16 cellular contexts compared by ENCODE assay signal in the genomic region with DNA sequence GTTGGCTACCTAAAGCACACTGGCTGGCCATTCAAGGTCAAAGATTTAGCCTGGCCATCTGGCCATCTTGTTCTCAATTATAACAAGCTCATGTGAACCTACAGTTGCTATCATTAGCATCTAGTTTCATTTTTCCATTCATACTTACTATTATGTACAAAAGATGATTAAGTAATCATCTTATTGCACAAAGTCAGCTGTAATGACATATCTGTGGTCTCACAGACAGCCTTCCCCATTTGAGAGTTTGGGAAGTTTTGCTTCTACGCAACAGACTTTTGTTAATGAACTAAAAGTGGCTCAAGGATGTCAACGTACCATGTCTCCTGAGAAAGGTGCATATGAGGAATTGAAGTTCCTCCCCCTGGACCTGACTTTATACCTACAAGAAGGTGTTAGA. TPM values are rescaled to one million over a fixed set of nuclear protein-coding genes. Genes with fewer than 3 reads are reported as not detected.
DNase-seq lines count a peak whose midpoint lies in the region; ATAC-seq and TF ChIP-seq lines count a peak whose summit lies in the region.
"Had no signal": no experiment of that assay in that cellular context is flagged by ENCODE, and none has a peak within 500 bp of the region (broad histone marks: within the 10 kb centered on the region; RNA-seq: fewer than 3 reads in every experiment).

No MANE protein-coding gene starts in this region.

- no peak overlapping the region for H3K4me3 Mint-ChIP-seq in CD8-positive, alpha-beta T cell
- H3K4me3 Mint-ChIP-seq in activated naive CD8-positive, alpha-beta T cell treated with anti-CD3 and anti-CD28 coated beads, Interleukin-2, amount 50 U/mL, for 24 hours: no peak overlapping the region
- H3K4me3 Mint-ChIP-seq in naive B cell: peak overlapping the region in 1 of 8 donors; percentile 33
- no peak overlapping the region for H3K4me3 Mint-ChIP-seq in activated T-helper 2 cell treated with anti-CD3 and anti-CD28 coated beads, Interferon-gamma antibody, Interleukin-2, Interleukin-4, amounts not matched to agents 10 μg/mL and 5 μg/mL and 100 μg/mL, durations not matched to agents 14 hours and 24 hours and 36 hours (ENCODE audit: low read depth)

- no peaks in the 10 kb centered on the region for H3K27me3 Mint-ChIP-seq in CD8-positive, alpha-beta T cell (ENCODE audit: low read depth)
- no peaks in the 10 kb centered on the region for H3K27me3 Mint-ChIP-seq in activated naive CD8-positive, alpha-beta T cell treated with anti-CD3 and anti-CD28 coated beads, Interleukin-2, amount 50 U/mL, for 24 hours
- peaks cover 0 to 34% (median 24%) of the 10 kb centered on the region in 3 donors for H3K27me3 Mint-ChIP-seq in naive B cell
- H3K27me3 Mint-ChIP-seq in activated T-helper 2 cell treated with anti-CD3 and anti-CD28 coated beads, Interferon-gamma antibody, Interleukin-2, Interleukin-4, amounts not matched to agents 10 μg/mL and 5 μg/mL and 100 μg/mL, durations not matched to agents 14 hours and 24 hours and 36 hours (ENCODE audit: low read depth): no peaks in the 10 kb centered on the region

- no peaks in the 10 kb centered on the region for H3K9me3 ChIP-seq in CD8-positive, alpha-beta T cell (ENCODE audit: low read length)
- H3K9me3 ChIP-seq: esophagus squamous epithelium, heart left ventricle, tibial artery had no signal

- intact Hi-C loops in CD8-positive, alpha-beta T cell (cut with DNase I, micrococcal nuclease): loop anchor here in 1 of 2 experiments (10.0 kb wide), 1 partner anchor 57 kb away; no protein-coding TSS in a partner anchor
- intact Hi-C loops in activated T-helper 2 cell treated with anti-CD3 and anti-CD28 coated beads, Interferon-gamma antibody, Interleukin-2, Interleukin-4, amounts not matched to agents 10 μg/mL and 5 μg/mL and 100 μg/mL, durations not matched to agents 14 hours and 24 hours and 36 hours (cut with micrococcal nuclease): no loop called here

- POLR2A ChIA-PET in CD8-positive, alpha-beta T cell (lab: Charles Lee): interaction anchor here (0.6 to 1.1 kb wide), 2 partner anchors 10 to 719 kb away, joined by 3 to 4 read pairs; no protein-coding TSS in a partner anchor

- TF ChIP-seq CTCF in CD8-positive, alpha-beta T cell (IDR thresholded peaks at IDR 0.05): no peak
- no peak for TF ChIP-seq CTCF in NB4 (IDR thresholded peaks at IDR 0.05; ENCODE audit: low read depth, low read length)

- no peaks in the 10 kb centered on the region for H3K9me3 Mint-ChIP-seq in CD8-positive, alpha-beta T cell
- no peaks in the 10 kb centered on the region for H3K9me3 Mint-ChIP-seq in activated naive CD8-positive, alpha-beta T cell treated with anti-CD3 and anti-CD28 coated beads, Interleukin-2, amount 50 U/mL, for 24 hours
- H3K9me3 Mint-ChIP-seq in naive B cell: no peaks in the 10 kb centered on the region
- no peaks in the 10 kb centered on the region for H3K9me3 Mint-ChIP-seq in activated T-helper 2 cell treated with anti-CD3 and anti-CD28 coated beads, Interferon-gamma antibody, Interleukin-2, Interleukin-4, amounts not matched to agents 10 μg/mL and 5 μg/mL and 100 μg/mL, durations not matched to agents 14 hours and 24 hours and 36 hours

- H3K36me3 Mint-ChIP-seq in CD8-positive, alpha-beta T cell: peaks cover 26% of the 10 kb centered on the region
- peaks cover 17% of the 10 kb centered on the region for H3K36me3 Mint-ChIP-seq in activated naive CD8-positive, alpha-beta T cell treated with anti-CD3 and anti-CD28 coated beads, Interleukin-2, amount 50 U/mL, for 24 hours (ENCODE audit: low read depth)
- H3K36me3 Mint-ChIP-seq in naive B cell: peaks cover 0 to 6% of the 10 kb centered on the region in 2 donors
- H3K36me3 Mint-ChIP-seq in activated T-helper 2 cell treated with anti-CD3 and anti-CD28 coated beads, Interferon-gamma antibody, Interleukin-2, Interleukin-4, amounts not matched to agents 10 μg/mL and 5 μg/mL and 100 μg/mL, durations not matched to agents 14 hours and 24 hours and 36 hours (ENCODE audit: low read depth): peaks cover 32% of the 10 kb centered on the region

- ATAC-seq in CD8-positive, alpha-beta T cell: no peak
- no peak for ATAC-seq in activated naive CD8-positive, alpha-beta T cell treated with anti-CD3 and anti-CD28 coated beads, Interleukin-2, amount 50 U/mL, for 24 hours
- ATAC-seq in naive B cell (ENCODE audit: low read depth in 2 of 2) (no peak), GM19351 (IDR thresholded peaks at IDR 0.05; ENCODE audit: unreplicated experiment) (no peak), GM18868 (IDR thresholded peaks at IDR 0.05; ENCODE audit: unreplicated experiment) (no peak)

- no peak for TF ChIP-seq POLR2A in NB4 (IDR thresholded peaks at IDR 0.05; ENCODE audit: extremely low read depth, insufficient read length)

- no peaks in the 10 kb centered on the region for H3K4me1 ChIP-seq in CD8-positive, alpha-beta T cell (ENCODE audit: insufficient read depth, low read length)
- H3K4me1 ChIP-seq: tibial artery had no signal

- peaks cover 3% of the 10 kb centered on the region for H3K4me1 Mint-ChIP-seq in CD8-positive, alpha-beta T cell (ENCODE audit: low read depth)
- peaks cover 34% of the 10 kb centered on the region for H3K4me1 Mint-ChIP-seq in activated naive CD8-positive, alpha-beta T cell treated with anti-CD3 and anti-CD28 coated beads, Interleukin-2, amount 50 U/mL, for 24 hours
- H3K4me1 Mint-ChIP-seq in naive B cell: peaks cover 12 to 21% (median 15%) of the 10 kb centered on the region in 3 donors
- H3K4me1 Mint-ChIP-seq in activated T-helper 2 cell treated with anti-CD3 and anti-CD28 coated beads, Interferon-gamma antibody, Interleukin-2, Interleukin-4, amounts not matched to agents 10 μg/mL and 5 μg/mL and 100 μg/mL, durations not matched to agents 14 hours and 24 hours and 36 hours (ENCODE audit: low read depth): peaks cover 9% of the 10 kb centered on the region

- H3K4me3 ChIP-seq in CD8-positive, alpha-beta T cell (ENCODE audit: low read depth, low read length): no peak overlapping the region
- H3K4me3 ChIP-seq in NB4 (ENCODE audit: low read depth, low read length): no peak overlapping the region
- H3K4me3 ChIP-seq: esophagus squamous epithelium, heart left ventricle, skin epidermis, tibial artery had no signal

- CTCF ChIA-PET in CD8-positive, alpha-beta T cell (lab: Charles Lee): no interaction called here

- peak overlapping the region; percentile 64 for H3K27ac Mint-ChIP-seq in CD8-positive, alpha-beta T cell
- H3K27ac Mint-ChIP-seq in activated naive CD8-positive, alpha-beta T cell treated with anti-CD3 and anti-CD28 coated beads, Interleukin-2, amount 50 U/mL, for 24 hours: peak overlapping the region; percentile 44
- peak overlapping the region in 4 of 6 donors; percentile 11 to 82 (median 45) for H3K27ac Mint-ChIP-seq in naive B cell
- H3K27ac Mint-ChIP-seq in activated T-helper 2 cell treated with anti-CD3 and anti-CD28 coated beads, Interferon-gamma antibody, Interleukin-2, Interleukin-4, amounts not matched to agents 10 μg/mL and 5 μg/mL and 100 μg/mL, durations not matched to agents 14 hours and 24 hours and 36 hours: no peak overlapping the region

- no peaks in the 10 kb centered on the region for H3K27me3 ChIP-seq in CD8-positive, alpha-beta T cell (ENCODE audit: insufficient read depth, low read length)

- DNase-seq in CD8-positive, alpha-beta T cell: no peak
- DNase-seq in NB4 (ENCODE audit: low read depth): peak; percentile 50
- DNase-seq in activated naive CD8-positive, alpha-beta T cell treated with anti-CD3 and anti-CD28 coated beads, Interleukin-2, amount 50 U/mL, for 24 hours: no peak
- no peak for DNase-seq in naive B cell
- DNase-seq in activated T-helper 2 cell treated with anti-CD3 and anti-CD28 coated beads, Interferon-gamma antibody, Interleukin-2, Interleukin-4, amounts not matched to agents 10 μg/mL and 5 μg/mL and 100 μg/mL, durations not matched to agents 14 hours and 24 hours and 36 hours (ENCODE audit: low spot score): no peak
- DNase-seq in NCI-H2081 treated with DMSO at 0.1 percent for 48 hours (lab: John Stamatoyannopoulos, UW): no peak
- DNase-seq: esophagus squamous epithelium, H7, heart left ventricle, kidney, NCI-H187 treated with DMSO at 0.1 percent for 48 hours, NCI-H524, tibial artery had no signal

- peaks cover 6% of the 10 kb centered on the region for H3K36me3 ChIP-seq in CD8-positive, alpha-beta T cell (ENCODE audit: insufficient read depth, low read length)
- H3K36me3 ChIP-seq: tibial artery had no signal

- H3K27ac ChIP-seq in CD8-positive, alpha-beta T cell (ENCODE audit: low read depth, low read length): no peak overlapping the region
- H3K27ac ChIP-seq: skin epidermis, tibial artery had no signal

RNA-seq across cellular contexts. Expression of a gene that starts 51.3 kb away (rescaled TPM):
- total RNA-seq in CD8-positive, alpha-beta T cell: 1 to 10 TPM; 8.1 to 8.4 TPM
- polyA plus RNA-seq in naive B cell (ENCODE audit: low read depth in 6 of 6): 1 to 10 TPM in 4 of 6 donors, under 1 TPM in 2; 0.22 to 3.1 (median 2.6) TPM
- 8.6 and 9.8 TPM in 2 replicates for total RNA-seq in activated T-helper 2 cell treated with anti-CD3 and anti-CD28 coated beads, Interferon-gamma antibody, Interleukin-2, Interleukin-4, amounts not matched to agents 10 μg/mL and 5 μg/mL and 100 μg/mL, durations not matched to agents 14 hours and 24 hours and 36 hours
